15 cellular contexts compared by ENCODE assay signal in genomic region chr2:233428008-233428407, GRCh38.
A peak's percentile ranks its signal among the peaks of the same experiment; 100 is the strongest.
DNase-seq lines count a peak whose midpoint lies in the region; ATAC-seq and TF ChIP-seq lines count a peak whose summit lies in the region.
"Had no signal": no experiment of that assay in that cellular context is flagged by ENCODE, and none has a peak within 500 bp of the region (broad histone marks: within the 10 kb centered on the region; RNA-seq: fewer than 3 reads in every experiment).

No MANE protein-coding gene starts in this region.

- peaks cover 71% of the 10 kb centered on the region for H3K4me1 Mint-ChIP-seq in activated CD8-positive, alpha-beta T cell treated with anti-CD3 and anti-CD28 coated beads for 36 hours (ENCODE audit: low read depth)
- peaks cover 71% of the 10 kb centered on the region for H3K4me1 Mint-ChIP-seq in activated CD8-positive, alpha-beta T cell treated with anti-CD3 and anti-CD28 coated beads, Interleukin-2, amount 10 ng/mL, durations not matched to agents 7 days and 5 days (ENCODE audit: low read depth)
- peaks cover 84 to 94% (median 85%) of the 10 kb centered on the region in 3 donors for H3K4me1 Mint-ChIP-seq in T-cell
- H3K4me1 Mint-ChIP-seq in stimulated activated naive B cell treated with anti-CD40 and anti-IgM and Interleukin-4, amounts not matched to agents 10 μg/mL and 1 μg/mL and 100 μg/mL, for 72 hours: peaks cover 47 to 86% of the 10 kb centered on the region in 2 donors

- POLR2A ChIA-PET in activated CD8-positive, alpha-beta T cell treated with anti-CD3 and anti-CD28 coated beads for 36 hours (lab: Charles Lee): interaction anchor here (1.4 to 1.7 kb wide), 2 partner anchors 9 to 12 kb away, joined by 4 to 6 read pairs; no protein-coding TSS in a partner anchor
- POLR2A ChIA-PET in activated CD8-positive, alpha-beta T cell treated with anti-CD3 and anti-CD28 coated beads, Interleukin-2, amount 10 ng/mL, durations not matched to agents 7 days and 5 days (lab: Charles Lee): no interaction called here
- POLR2A ChIA-PET in T-cell (lab: Charles Lee): no interaction called here

- DNase-seq in activated CD8-positive, alpha-beta T cell treated with anti-CD3 and anti-CD28 coated beads for 36 hours: no peak
- DNase-seq in activated CD8-positive, alpha-beta T cell treated with anti-CD3 and anti-CD28 coated beads, Interleukin-2, amount 10 ng/mL, durations not matched to agents 7 days and 5 days: no peak
- DNase-seq in T-cell (peak in 1 of 34 experiments; percentile 8), myocyte (ENCODE audit: low read depth) (peak; percentile 57), kidney glomerular epithelial cell (lab: John Stamatoyannopoulos, UW) (no peak), hypothalamus (lab: John Stamatoyannopoulos, UW) (no peak)
- DNase-seq in stimulated activated naive B cell treated with anti-CD40 and anti-IgM and Interleukin-4, amounts not matched to agents 10 μg/mL and 1 μg/mL and 100 μg/mL, for 72 hours: no peak
- no peak for DNase-seq in stimulated activated CD4-positive, alpha-beta T cell treated with anti-CD3 and anti-CD28 coated beads, Interleukin-2, amount 100 ng/mL, for 48 hours
- DNase-seq: COR-L47; effector CD8-positive, alpha-beta T cell; GM23248; NCI-H1092; stimulated activated naive CD4-positive, alpha-beta T cell treated with Interleukin-2 at 50 U/mL for 16 hours; SW 1271 had no signal

- no peaks in the 10 kb centered on the region for H3K27me3 Mint-ChIP-seq in activated CD8-positive, alpha-beta T cell treated with anti-CD3 and anti-CD28 coated beads for 36 hours
- no peaks in the 10 kb centered on the region for H3K27me3 Mint-ChIP-seq in activated CD8-positive, alpha-beta T cell treated with anti-CD3 and anti-CD28 coated beads, Interleukin-2, amount 10 ng/mL, durations not matched to agents 7 days and 5 days (ENCODE audit: low read depth)
- no peaks in the 10 kb centered on the region for H3K27me3 Mint-ChIP-seq in T-cell
- no peaks in the 10 kb centered on the region for H3K27me3 Mint-ChIP-seq in stimulated activated naive B cell treated with anti-CD40 and anti-IgM and Interleukin-4, amounts not matched to agents 10 μg/mL and 1 μg/mL and 100 μg/mL, for 72 hours

- TF ChIP-seq CTCF in activated CD8-positive, alpha-beta T cell treated with anti-CD3 and anti-CD28 coated beads for 36 hours (IDR thresholded peaks at IDR 0.05): no peak

- CTCF ChIA-PET in activated CD8-positive, alpha-beta T cell treated with anti-CD3 and anti-CD28 coated beads for 36 hours (lab: Charles Lee): interaction anchor here (1.8 to 3.4 kb wide), 4 partner anchors 9 to 24 kb away, joined by 5 to 12 read pairs (median 8); no protein-coding TSS in a partner anchor
- CTCF ChIA-PET in activated CD8-positive, alpha-beta T cell treated with anti-CD3 and anti-CD28 coated beads, Interleukin-2, amount 10 ng/mL, durations not matched to agents 7 days and 5 days (lab: Charles Lee): interaction anchor here (7.8 kb wide), 1 partner anchor 16 kb away, joined by 56 read pairs; no protein-coding TSS in a partner anchor
- CTCF ChIA-PET in T-cell (lab: Charles Lee): no interaction called here

- H3K4me3 Mint-ChIP-seq in activated CD8-positive, alpha-beta T cell treated with anti-CD3 and anti-CD28 coated beads for 36 hours: no peak overlapping the region
- H3K4me3 Mint-ChIP-seq in activated CD8-positive, alpha-beta T cell treated with anti-CD3 and anti-CD28 coated beads, Interleukin-2, amount 10 ng/mL, durations not matched to agents 7 days and 5 days: no peak overlapping the region
- peak overlapping the region in 1 of 3 donors; percentile 42 for H3K4me3 Mint-ChIP-seq in T-cell
- H3K4me3 Mint-ChIP-seq in stimulated activated naive B cell treated with anti-CD40 and anti-IgM and Interleukin-4, amounts not matched to agents 10 μg/mL and 1 μg/mL and 100 μg/mL, for 72 hours: no peak overlapping the region

- intact Hi-C loops in activated CD8-positive, alpha-beta T cell treated with anti-CD3 and anti-CD28 coated beads for 36 hours (cut with micrococcal nuclease): no loop called here

- H3K27ac Mint-ChIP-seq in activated CD8-positive, alpha-beta T cell treated with anti-CD3 and anti-CD28 coated beads for 36 hours: peak overlapping the region; percentile 47
- H3K27ac Mint-ChIP-seq in activated CD8-positive, alpha-beta T cell treated with anti-CD3 and anti-CD28 coated beads, Interleukin-2, amount 10 ng/mL, durations not matched to agents 7 days and 5 days: no peak overlapping the region
- peak overlapping the region; percentile 66 to 75 for H3K27ac Mint-ChIP-seq in T-cell
- H3K27ac Mint-ChIP-seq in stimulated activated naive B cell treated with anti-CD40 and anti-IgM and Interleukin-4, amounts not matched to agents 10 μg/mL and 1 μg/mL and 100 μg/mL, for 72 hours: peak overlapping the region; percentile 83

- peaks cover 50% of the 10 kb centered on the region for H3K36me3 Mint-ChIP-seq in activated CD8-positive, alpha-beta T cell treated with anti-CD3 and anti-CD28 coated beads for 36 hours (ENCODE audit: low read depth)
- peaks cover 68% of the 10 kb centered on the region for H3K36me3 Mint-ChIP-seq in activated CD8-positive, alpha-beta T cell treated with anti-CD3 and anti-CD28 coated beads, Interleukin-2, amount 10 ng/mL, durations not matched to agents 7 days and 5 days (ENCODE audit: low read depth)
- peaks cover 43% of the 10 kb centered on the region for H3K36me3 Mint-ChIP-seq in T-cell
- peaks cover 59 to 71% of the 10 kb centered on the region in 2 donors for H3K36me3 Mint-ChIP-seq in stimulated activated naive B cell treated with anti-CD40 and anti-IgM and Interleukin-4, amounts not matched to agents 10 μg/mL and 1 μg/mL and 100 μg/mL, for 72 hours

- peaks cover 13% of the 10 kb centered on the region for H3K9me3 Mint-ChIP-seq in activated CD8-positive, alpha-beta T cell treated with anti-CD3 and anti-CD28 coated beads for 36 hours
- no peaks in the 10 kb centered on the region for H3K9me3 Mint-ChIP-seq in activated CD8-positive, alpha-beta T cell treated with anti-CD3 and anti-CD28 coated beads, Interleukin-2, amount 10 ng/mL, durations not matched to agents 7 days and 5 days (ENCODE audit: insufficient read depth)
- peaks cover 0 to 9% (median 0%) of the 10 kb centered on the region in 3 donors for H3K9me3 Mint-ChIP-seq in T-cell
- peaks cover 7 to 12% of the 10 kb centered on the region in 2 donors for H3K9me3 Mint-ChIP-seq in stimulated activated naive B cell treated with anti-CD40 and anti-IgM and Interleukin-4, amounts not matched to agents 10 μg/mL and 1 μg/mL and 100 μg/mL, for 72 hours

- peak; percentile 53 for ATAC-seq in activated CD8-positive, alpha-beta T cell treated with anti-CD3 and anti-CD28 coated beads for 36 hours
- ATAC-seq in activated CD8-positive, alpha-beta T cell treated with anti-CD3 and anti-CD28 coated beads, Interleukin-2, amount 10 ng/mL, durations not matched to agents 7 days and 5 days: no peak
- no peak for ATAC-seq in T-cell (replicated peaks in 1 of 4)
- ATAC-seq in stimulated activated naive B cell treated with anti-CD40 and anti-IgM and Interleukin-4, amounts not matched to agents 10 μg/mL and 1 μg/mL and 100 μg/mL, for 72 hours (replicated peaks): no peak
- ATAC-seq: mucosa of descending colon had no signal

Comparison
In these comparisons a context has a peak if more than half of its experiments do, and no peak if none do; other contexts are left out.
1. CTCF ChIA-PET loops: an anchor here in activated CD8-positive, alpha-beta T cell treated with anti-CD3 and anti-CD28 coated beads for 36 hours (1.8 to 3.4 kb wide) and activated CD8-positive, alpha-beta T cell treated with anti-CD3 and anti-CD28 coated beads, Interleukin-2, amount 10 ng/mL, durations not matched to agents 7 days and 5 days (7.8 kb wide); none called in T-cell.